Comparison of ENCODE assay signal across 13 cellular contexts in the genomic region with DNA sequence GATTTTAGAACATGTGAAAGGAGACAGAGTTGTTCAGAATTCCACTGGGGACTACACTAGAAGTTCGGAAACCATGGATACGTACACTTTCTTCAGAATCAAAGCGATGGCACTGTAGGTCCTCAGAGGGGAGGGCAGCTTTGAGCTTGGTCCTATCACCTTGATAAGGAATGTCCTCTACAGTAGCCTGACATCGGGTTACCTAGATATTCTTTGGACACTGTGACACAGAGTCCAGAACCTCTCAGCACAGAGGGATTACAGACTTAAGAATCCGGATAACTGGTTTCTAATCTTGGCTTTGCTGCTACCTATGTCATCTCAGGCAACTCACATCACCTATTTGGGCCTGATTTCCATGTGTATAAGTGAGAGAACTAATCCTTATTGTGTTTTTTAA.
"Had no signal": no experiment of that assay in that cellular context is flagged by ENCODE, and none has a peak within 500 bp of the region (broad histone marks: within the 10 kb centered on the region; RNA-seq: fewer than 3 reads in every experiment).

No MANE protein-coding gene starts in this region.

- H3K27me3 ChIP-seq: brain microvascular endothelial cell, foreskin keratinocyte, thyroid gland, uterus had no signal

- H3K4me3 ChIP-seq: thyroid gland, uterus had no signal

- H3K27ac ChIP-seq: brain microvascular endothelial cell, foreskin keratinocyte, thyroid gland, uterus had no signal

- H3K4me1 ChIP-seq: foreskin keratinocyte had no signal

- H3K9me3 ChIP-seq: thyroid gland, uterus had no signal

- H3K36me3 ChIP-seq: brain microvascular endothelial cell, thyroid gland, uterus had no signal

- DNase-seq: activated CD4-positive, alpha-beta T cell treated with anti-CD3 and anti-CD28 coated beads, Interleukin-2, amount 50 U/mL, for 4 hours; activated CD8-positive, alpha-beta memory T cell treated with anti-CD3 and anti-CD28 coated beads, Interleukin-2, amount 50 U/mL, for 4 hours; activated naive CD4-positive, alpha-beta T cell treated with anti-CD3 and anti-CD28 coated beads, Interleukin-2, amount 10 ng/mL, durations not matched to agents 7 days and 5 days; brain microvascular endothelial cell; endodermal cell; foreskin keratinocyte; mesenchymal stem cell; stimulated activated CD4-positive, alpha-beta T cell treated with anti-CD3 and anti-CD28 coated beads, Interleukin-2, amount 100 ng/mL, for 48 hours; T-helper 17 cell; thyroid gland; uterus had no signal

- ATAC-seq: activated CD4-positive, CD25-positive, alpha-beta regulatory T cell treated with anti-CD3 and anti-CD28 coated beads, Interleukin-2, amount 50 U/mL, for 24 hours; foreskin keratinocyte; left lobe of liver; T-helper 17 cell had no signal
